Comparison of ENCODE assay signal across 1 cellular context in the genomic region with DNA sequence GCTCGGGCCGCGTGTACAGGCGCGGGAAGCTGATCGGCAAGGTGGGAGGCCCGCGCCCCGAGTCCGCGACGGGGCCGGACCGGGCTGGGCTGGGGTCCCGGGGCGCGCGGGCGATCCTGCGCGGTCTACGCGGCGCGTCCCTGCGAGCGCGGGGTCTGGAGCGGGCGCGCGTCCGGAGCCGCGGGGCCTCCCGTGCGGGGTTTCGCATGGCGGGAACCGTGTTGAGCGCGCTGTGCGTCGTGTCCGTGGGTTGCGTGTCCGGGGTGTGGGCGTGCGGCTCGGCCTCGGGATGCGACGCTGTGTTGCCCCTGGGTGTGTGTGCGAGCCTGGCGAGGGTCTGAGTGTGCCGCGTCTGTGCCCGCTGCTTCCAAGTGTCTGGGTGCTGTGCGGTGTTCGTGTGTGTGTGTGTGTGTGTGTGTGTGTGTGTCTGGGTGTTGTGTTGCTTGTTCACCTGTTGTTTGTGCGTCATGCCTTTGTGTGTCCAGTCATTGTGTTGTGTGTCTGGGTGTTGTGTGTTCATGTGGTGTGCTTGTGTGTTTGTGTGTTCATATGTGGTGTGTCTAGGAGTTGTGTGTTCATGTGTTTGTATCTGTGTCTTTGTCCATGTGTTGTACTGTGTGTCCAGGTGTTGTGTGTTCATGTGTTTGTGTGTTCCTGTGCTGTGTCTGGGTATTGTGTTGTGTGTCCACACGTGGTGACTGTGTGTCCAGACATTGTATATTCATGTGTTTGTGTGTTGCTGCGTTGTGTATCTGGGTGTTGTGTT.
TF ChIP-seq lines count a peak whose summit lies in the region.

No MANE protein-coding gene starts in this region.

TF ChIP-seq in K562, 482 proteins besides CTCF, POLR2A, EP300 and RAD21 (continued from another document):
- TF ChIP-seq HDAC1 (IDR thresholded peaks at IDR 0.05) (peak in 1 of 2 experiments; percentile 74; a peak in 2 of 4 replicates), GABPB2 (CRISPR knock-in tag; conservative IDR thresholded peaks at IDR 0.05) (no peak), NCOA1 (IDR thresholded peaks at IDR 0.05; ENCODE audit: low read depth) (peak; percentile 26; the same call in 1 of the 2 replicates), SMARCC2 (IDR thresholded peaks at IDR 0.05; ENCODE audit: low read depth) (no peak), NBN (IDR thresholded peaks at IDR 0.05; ENCODE audit: low read depth) (0 out of 2 replicates have a peak, but pooled peaks have one; percentile 23), ZBTB7A (IDR thresholded peaks at IDR 0.05; ENCODE audit: borderline replicate concordance, control insufficient read depth, low read depth, low read length) (peak; percentile 5; the same call in 1 of the 2 replicates), PHB2 (IDR thresholded peaks at IDR 0.05; ENCODE audit: low read depth) (0 out of 2 replicates have a peak, but pooled peaks have one; percentile 29), RBBP5 (IDR thresholded peaks at IDR 0.05; ENCODE audit: borderline replicate concordance, insufficient read depth, low read length, poor library complexity, severe bottlenecking) (no peak), MBD2 (IDR thresholded peaks at IDR 0.05; ENCODE audit: borderline replicate concordance, low read depth) (no peak), YBX1 (IDR thresholded peaks at IDR 0.05) (0 out of 2 replicates have a peak, but pooled peaks have one; percentile 10), CBFA2T3 (IDR thresholded peaks at IDR 0.05) (no peak), HLTF (IDR thresholded peaks at IDR 0.05) (peak; percentile 74)
- TF ChIP-seq, protein P1, sequence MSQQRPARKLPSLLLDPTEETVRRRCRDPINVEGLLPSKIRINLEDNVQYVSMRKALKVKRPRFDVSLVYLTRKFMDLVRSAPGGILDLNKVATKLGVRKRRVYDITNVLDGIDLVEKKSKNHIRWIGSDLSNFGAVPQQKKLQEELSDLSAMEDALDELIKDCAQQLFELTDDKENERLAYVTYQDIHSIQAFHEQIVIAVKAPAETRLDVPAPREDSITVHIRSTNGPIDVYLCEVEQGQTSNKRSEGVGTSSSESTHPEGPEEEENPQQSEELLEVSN (IDR thresholded peaks at IDR 0.05; ENCODE audit: borderline replicate concordance in 1 of 2, extremely low read depth in 1 of 2, insufficient read depth in 1 of 2, insufficient read length in 1 of 2, low read depth in 1 of 2, low read length in 1 of 2, poor library complexity in 1 of 2, severe bottlenecking in 1 of 2) = peak; percentile 42 to 87
- TF ChIP-seq, protein P2, sequence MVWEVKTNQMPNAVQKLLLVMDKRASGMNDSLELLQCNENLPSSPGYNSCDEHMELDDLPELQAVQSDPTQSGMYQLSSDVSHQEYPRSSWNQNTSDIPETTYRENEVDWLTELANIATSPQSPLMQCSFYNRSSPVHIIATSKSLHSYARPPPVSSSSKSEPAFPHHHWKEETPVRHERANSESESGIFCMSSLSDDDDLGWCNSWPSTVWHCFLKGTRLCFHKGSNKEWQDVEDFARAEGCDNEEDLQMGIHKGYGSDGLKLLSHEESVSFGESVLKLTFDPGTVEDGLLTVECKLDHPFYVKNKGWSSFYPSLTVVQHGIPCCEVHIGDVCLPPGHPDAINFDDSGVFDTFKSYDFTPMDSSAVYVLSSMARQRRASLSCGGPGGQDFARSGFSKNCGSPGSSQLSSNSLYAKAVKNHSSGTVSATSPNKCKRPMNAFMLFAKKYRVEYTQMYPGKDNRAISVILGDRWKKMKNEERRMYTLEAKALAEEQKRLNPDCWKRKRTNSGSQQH (CRISPR knock-in tag; IDR thresholded peaks at IDR 0.05) = peak; percentile 76; the same call in 1 of the 2 replicates
- TF ChIP-seq, protein P3, sequence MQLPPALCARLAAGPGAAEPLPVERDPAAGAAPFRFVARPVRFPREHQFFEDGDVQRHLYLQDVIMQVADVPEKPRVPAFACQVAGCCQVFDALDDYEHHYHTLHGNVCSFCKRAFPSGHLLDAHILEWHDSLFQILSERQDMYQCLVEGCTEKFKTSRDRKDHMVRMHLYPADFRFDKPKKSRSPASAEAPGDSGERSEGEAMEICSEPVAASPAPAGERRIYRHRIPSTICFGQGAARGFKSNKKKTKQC (CRISPR knock-in tag; IDR thresholded peaks at IDR 0.05) = 0 out of 2 replicates have a peak, but pooled peaks have one; percentile 20
- TF ChIP-seq, protein P4, sequence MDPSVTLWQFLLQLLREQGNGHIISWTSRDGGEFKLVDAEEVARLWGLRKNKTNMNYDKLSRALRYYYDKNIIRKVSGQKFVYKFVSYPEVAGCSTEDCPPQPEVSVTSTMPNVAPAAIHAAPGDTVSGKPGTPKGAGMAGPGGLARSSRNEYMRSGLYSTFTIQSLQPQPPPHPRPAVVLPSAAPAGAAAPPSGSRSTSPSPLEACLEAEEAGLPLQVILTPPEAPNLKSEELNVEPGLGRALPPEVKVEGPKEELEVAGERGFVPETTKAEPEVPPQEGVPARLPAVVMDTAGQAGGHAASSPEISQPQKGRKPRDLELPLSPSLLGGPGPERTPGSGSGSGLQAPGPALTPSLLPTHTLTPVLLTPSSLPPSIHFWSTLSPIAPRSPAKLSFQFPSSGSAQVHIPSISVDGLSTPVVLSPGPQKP (CRISPR knock-in tag; IDR thresholded peaks at IDR 0.05) = no peak
- TF ChIP-seq, protein P5, sequence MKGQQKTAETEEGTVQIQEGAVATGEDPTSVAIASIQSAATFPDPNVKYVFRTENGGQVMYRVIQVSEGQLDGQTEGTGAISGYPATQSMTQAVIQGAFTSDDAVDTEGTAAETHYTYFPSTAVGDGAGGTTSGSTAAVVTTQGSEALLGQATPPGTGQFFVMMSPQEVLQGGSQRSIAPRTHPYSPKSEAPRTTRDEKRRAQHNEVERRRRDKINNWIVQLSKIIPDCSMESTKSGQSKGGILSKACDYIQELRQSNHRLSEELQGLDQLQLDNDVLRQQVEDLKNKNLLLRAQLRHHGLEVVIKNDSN (CRISPR knock-in tag; IDR thresholded peaks at IDR 0.05) = peak; percentile 21; the same call in 1 of the 2 replicates
- TF ChIP-seq, protein P6, sequence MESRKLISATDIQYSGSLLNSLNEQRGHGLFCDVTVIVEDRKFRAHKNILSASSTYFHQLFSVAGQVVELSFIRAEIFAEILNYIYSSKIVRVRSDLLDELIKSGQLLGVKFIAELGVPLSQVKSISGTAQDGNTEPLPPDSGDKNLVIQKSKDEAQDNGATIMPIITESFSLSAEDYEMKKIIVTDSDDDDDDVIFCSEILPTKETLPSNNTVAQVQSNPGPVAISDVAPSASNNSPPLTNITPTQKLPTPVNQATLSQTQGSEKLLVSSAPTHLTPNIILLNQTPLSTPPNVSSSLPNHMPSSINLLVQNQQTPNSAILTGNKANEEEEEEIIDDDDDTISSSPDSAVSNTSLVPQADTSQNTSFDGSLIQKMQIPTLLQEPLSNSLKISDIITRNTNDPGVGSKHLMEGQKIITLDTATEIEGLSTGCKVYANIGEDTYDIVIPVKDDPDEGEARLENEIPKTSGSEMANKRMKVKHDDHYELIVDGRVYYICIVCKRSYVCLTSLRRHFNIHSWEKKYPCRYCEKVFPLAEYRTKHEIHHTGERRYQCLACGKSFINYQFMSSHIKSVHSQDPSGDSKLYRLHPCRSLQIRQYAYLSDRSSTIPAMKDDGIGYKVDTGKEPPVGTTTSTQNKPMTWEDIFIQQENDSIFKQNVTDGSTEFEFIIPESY (CRISPR knock-in tag; IDR thresholded peaks at IDR 0.05) = peak; percentile 43; the same call in 1 of the 2 replicates
- TF ChIP-seq, protein P7, sequence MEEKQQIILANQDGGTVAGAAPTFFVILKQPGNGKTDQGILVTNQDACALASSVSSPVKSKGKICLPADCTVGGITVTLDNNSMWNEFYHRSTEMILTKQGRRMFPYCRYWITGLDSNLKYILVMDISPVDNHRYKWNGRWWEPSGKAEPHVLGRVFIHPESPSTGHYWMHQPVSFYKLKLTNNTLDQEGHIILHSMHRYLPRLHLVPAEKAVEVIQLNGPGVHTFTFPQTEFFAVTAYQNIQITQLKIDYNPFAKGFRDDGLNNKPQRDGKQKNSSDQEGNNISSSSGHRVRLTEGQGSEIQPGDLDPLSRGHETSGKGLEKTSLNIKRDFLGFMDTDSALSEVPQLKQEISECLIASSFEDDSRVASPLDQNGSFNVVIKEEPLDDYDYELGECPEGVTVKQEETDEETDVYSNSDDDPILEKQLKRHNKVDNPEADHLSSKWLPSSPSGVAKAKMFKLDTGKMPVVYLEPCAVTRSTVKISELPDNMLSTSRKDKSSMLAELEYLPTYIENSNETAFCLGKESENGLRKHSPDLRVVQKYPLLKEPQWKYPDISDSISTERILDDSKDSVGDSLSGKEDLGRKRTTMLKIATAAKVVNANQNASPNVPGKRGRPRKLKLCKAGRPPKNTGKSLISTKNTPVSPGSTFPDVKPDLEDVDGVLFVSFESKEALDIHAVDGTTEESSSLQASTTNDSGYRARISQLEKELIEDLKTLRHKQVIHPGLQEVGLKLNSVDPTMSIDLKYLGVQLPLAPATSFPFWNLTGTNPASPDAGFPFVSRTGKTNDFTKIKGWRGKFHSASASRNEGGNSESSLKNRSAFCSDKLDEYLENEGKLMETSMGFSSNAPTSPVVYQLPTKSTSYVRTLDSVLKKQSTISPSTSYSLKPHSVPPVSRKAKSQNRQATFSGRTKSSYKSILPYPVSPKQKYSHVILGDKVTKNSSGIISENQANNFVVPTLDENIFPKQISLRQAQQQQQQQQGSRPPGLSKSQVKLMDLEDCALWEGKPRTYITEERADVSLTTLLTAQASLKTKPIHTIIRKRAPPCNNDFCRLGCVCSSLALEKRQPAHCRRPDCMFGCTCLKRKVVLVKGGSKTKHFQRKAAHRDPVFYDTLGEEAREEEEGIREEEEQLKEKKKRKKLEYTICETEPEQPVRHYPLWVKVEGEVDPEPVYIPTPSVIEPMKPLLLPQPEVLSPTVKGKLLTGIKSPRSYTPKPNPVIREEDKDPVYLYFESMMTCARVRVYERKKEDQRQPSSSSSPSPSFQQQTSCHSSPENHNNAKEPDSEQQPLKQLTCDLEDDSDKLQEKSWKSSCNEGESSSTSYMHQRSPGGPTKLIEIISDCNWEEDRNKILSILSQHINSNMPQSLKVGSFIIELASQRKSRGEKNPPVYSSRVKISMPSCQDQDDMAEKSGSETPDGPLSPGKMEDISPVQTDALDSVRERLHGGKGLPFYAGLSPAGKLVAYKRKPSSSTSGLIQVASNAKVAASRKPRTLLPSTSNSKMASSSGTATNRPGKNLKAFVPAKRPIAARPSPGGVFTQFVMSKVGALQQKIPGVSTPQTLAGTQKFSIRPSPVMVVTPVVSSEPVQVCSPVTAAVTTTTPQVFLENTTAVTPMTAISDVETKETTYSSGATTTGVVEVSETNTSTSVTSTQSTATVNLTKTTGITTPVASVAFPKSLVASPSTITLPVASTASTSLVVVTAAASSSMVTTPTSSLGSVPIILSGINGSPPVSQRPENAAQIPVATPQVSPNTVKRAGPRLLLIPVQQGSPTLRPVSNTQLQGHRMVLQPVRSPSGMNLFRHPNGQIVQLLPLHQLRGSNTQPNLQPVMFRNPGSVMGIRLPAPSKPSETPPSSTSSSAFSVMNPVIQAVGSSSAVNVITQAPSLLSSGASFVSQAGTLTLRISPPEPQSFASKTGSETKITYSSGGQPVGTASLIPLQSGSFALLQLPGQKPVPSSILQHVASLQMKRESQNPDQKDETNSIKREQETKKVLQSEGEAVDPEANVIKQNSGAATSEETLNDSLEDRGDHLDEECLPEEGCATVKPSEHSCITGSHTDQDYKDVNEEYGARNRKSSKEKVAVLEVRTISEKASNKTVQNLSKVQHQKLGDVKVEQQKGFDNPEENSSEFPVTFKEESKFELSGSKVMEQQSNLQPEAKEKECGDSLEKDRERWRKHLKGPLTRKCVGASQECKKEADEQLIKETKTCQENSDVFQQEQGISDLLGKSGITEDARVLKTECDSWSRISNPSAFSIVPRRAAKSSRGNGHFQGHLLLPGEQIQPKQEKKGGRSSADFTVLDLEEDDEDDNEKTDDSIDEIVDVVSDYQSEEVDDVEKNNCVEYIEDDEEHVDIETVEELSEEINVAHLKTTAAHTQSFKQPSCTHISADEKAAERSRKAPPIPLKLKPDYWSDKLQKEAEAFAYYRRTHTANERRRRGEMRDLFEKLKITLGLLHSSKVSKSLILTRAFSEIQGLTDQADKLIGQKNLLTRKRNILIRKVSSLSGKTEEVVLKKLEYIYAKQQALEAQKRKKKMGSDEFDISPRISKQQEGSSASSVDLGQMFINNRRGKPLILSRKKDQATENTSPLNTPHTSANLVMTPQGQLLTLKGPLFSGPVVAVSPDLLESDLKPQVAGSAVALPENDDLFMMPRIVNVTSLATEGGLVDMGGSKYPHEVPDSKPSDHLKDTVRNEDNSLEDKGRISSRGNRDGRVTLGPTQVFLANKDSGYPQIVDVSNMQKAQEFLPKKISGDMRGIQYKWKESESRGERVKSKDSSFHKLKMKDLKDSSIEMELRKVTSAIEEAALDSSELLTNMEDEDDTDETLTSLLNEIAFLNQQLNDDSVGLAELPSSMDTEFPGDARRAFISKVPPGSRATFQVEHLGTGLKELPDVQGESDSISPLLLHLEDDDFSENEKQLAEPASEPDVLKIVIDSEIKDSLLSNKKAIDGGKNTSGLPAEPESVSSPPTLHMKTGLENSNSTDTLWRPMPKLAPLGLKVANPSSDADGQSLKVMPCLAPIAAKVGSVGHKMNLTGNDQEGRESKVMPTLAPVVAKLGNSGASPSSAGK (IDR thresholded peaks at IDR 0.05) = peak; percentile 20; the same call in 1 of the 2 replicates
- TF ChIP-seq, protein P8, sequence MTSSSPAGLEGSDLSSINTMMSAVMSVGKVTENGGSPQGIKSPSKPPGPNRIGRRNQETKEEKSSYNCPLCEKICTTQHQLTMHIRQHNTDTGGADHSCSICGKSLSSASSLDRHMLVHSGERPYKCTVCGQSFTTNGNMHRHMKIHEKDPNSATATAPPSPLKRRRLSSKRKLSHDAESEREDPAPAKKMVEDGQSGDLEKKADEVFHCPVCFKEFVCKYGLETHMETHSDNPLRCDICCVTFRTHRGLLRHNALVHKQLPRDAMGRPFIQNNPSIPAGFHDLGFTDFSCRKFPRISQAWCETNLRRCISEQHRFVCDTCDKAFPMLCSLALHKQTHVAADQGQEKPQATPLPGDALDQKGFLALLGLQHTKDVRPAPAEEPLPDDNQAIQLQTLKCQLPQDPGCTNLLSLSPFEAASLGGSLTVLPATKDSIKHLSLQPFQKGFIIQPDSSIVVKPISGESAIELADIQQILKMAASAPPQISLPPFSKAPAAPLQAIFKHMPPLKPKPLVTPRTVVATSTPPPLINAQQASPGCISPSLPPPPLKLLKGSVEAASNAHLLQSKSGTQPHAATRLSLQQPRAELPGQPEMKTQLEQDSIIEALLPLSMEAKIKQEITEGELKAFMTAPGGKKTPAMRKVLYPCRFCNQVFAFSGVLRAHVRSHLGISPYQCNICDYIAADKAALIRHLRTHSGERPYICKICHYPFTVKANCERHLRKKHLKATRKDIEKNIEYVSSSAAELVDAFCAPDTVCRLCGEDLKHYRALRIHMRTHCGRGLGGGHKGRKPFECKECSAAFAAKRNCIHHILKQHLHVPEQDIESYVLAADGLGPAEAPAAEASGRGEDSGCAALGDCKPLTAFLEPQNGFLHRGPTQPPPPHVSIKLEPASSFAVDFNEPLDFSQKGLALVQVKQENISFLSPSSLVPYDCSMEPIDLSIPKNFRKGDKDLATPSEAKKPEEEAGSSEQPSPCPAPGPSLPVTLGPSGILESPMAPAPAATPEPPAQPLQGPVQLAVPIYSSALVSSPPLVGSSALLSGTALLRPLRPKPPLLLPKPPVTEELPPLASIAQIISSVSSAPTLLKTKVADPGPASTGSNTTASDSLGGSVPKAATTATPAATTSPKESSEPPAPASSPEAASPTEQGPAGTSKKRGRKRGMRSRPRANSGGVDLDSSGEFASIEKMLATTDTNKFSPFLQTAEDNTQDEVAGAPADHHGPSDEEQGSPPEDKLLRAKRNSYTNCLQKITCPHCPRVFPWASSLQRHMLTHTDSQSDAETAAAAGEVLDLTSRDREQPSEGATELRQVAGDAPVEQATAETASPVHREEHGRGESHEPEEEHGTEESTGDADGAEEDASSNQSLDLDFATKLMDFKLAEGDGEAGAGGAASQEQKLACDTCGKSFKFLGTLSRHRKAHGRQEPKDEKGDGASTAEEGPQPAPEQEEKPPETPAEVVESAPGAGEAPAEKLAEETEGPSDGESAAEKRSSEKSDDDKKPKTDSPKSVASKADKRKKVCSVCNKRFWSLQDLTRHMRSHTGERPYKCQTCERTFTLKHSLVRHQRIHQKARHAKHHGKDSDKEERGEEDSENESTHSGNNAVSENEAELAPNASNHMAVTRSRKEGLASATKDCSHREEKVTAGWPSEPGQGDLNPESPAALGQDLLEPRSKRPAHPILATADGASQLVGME (CRISPR knock-in tag; IDR thresholded peaks at IDR 0.05) = no peak
